Comparison of ENCODE assay signal across 24 cellular contexts in genomic region chr13:76622336-76623045, GRCh38.
DNase-seq lines count a peak whose midpoint lies in the region; ATAC-seq, FAIRE-seq and TF ChIP-seq lines count a peak whose summit lies in the region.
"Had no signal": no experiment of that assay in that cellular context is flagged by ENCODE, and none has a peak within 500 bp of the region (broad histone marks: within the 10 kb centered on the region; RNA-seq: fewer than 3 reads in every experiment).

No MANE protein-coding gene starts in this region.

- dilution Hi-C loops in endothelial cell of umbilical vein (cut with MboI; ENCODE audit: extremely low pct_ligation_motif_present, low sequenced_read_pairs), result no loop called here

- no peaks in the 10 kb centered on the region for H4K20me1 ChIP-seq in endothelial cell of umbilical vein (replicated peaks; ENCODE audit: control insufficient read depth, extremely low read depth, insufficient read depth, low read length)

- no peaks in the 10 kb centered on the region for H3K9me3 Mint-ChIP-seq in activated naive CD8-positive, alpha-beta T cell treated with anti-CD3 and anti-CD28 coated beads, Interleukin-2, amount 50 U/mL, for 24 hours
- H3K9me3 Mint-ChIP-seq: central memory CD8-positive, alpha-beta T cell; memory B cell; T-helper 2 cell treated with Interferon-gamma antibody and Interleukin-4, amounts not matched to agents 5 μg/mL and 100 μg/mL, for 36 hours had no signal

- H3K27me3 ChIP-seq in BE2C (no peaks in the 10 kb centered on the region), endothelial cell of umbilical vein (ENCODE audit: control insufficient read depth in 2 of 2, insufficient read depth in 2 of 2, low read length in 2 of 2) (peaks cover 3% of the 10 kb centered on the region in 2 experiments)

- CTCF ChIA-PET in endothelial cell of umbilical vein (lab: Charles Lee), result no interaction called here

- H3K9me1 ChIP-seq in endothelial cell of umbilical vein (replicated peaks; ENCODE audit: control insufficient read depth, extremely low read depth, insufficient read depth, low read length), result no peaks in the 10 kb centered on the region

- intact Hi-C loops in endothelial cell of umbilical vein (cut with micrococcal nuclease), result no loop called here

- peaks cover 5% of the 10 kb centered on the region for H3K27me3 Mint-ChIP-seq in activated naive CD8-positive, alpha-beta T cell treated with anti-CD3 and anti-CD28 coated beads, Interleukin-2, amount 50 U/mL, for 24 hours

- no TSS peak for BruUV-seq in endothelial cell of umbilical vein (replicated peaks; lab: Mats Ljungman, UMichigan)

- no peak for FAIRE-seq in endothelial cell of umbilical vein (lab: Jason Lieb, UNC)
- FAIRE-seq: astrocyte, H1, K562 had no signal

- H3K4me2 ChIP-seq in endothelial cell of umbilical vein (ENCODE audit: insufficient read depth, low read length), result no peak overlapping the region

- no peak for TF ChIP-seq POLR2A in endothelial cell of umbilical vein (IDR thresholded peaks at IDR 0.05; ENCODE audit: low read depth, low read length)

- no peaks in the 10 kb centered on the region for H3K4me1 Mint-ChIP-seq in activated naive CD8-positive, alpha-beta T cell treated with anti-CD3 and anti-CD28 coated beads, Interleukin-2, amount 50 U/mL, for 24 hours
- H3K4me1 Mint-ChIP-seq: B cell; central memory CD8-positive, alpha-beta T cell; memory B cell; stimulated activated naive B cell treated with anti-CD40 and anti-IgM and Interleukin-4, amounts not matched to agents 10 μg/mL and 1 μg/mL and 100 μg/mL, for 72 hours had no signal

- H3K9me3 ChIP-seq in BE2C (no peaks in the 10 kb centered on the region), endothelial cell of umbilical vein (replicated peaks; ENCODE audit: control insufficient read depth, insufficient read depth, low read length) (no peaks in the 10 kb centered on the region)

- no peak overlapping the region for H3K27ac Mint-ChIP-seq in activated naive CD8-positive, alpha-beta T cell treated with anti-CD3 and anti-CD28 coated beads, Interleukin-2, amount 50 U/mL, for 24 hours
- H3K27ac Mint-ChIP-seq: B cell; memory B cell; stimulated activated naive B cell treated with anti-CD40 and anti-IgM and Interleukin-4, amounts not matched to agents 10 μg/mL and 1 μg/mL and 100 μg/mL, for 72 hours; T-helper 2 cell treated with Interferon-gamma antibody and Interleukin-4, amounts not matched to agents 5 μg/mL and 100 μg/mL, for 36 hours had no signal

- H3K4me1 ChIP-seq in BE2C (no peaks in the 10 kb centered on the region; the same call in 1 of the 2 replicates), endothelial cell of umbilical vein (ENCODE audit: control insufficient read depth, extremely low read depth, insufficient read depth, low read length) (no peaks in the 10 kb centered on the region)

- H3K36me3 Mint-ChIP-seq in activated naive CD8-positive, alpha-beta T cell treated with anti-CD3 and anti-CD28 coated beads, Interleukin-2, amount 50 U/mL, for 24 hours (ENCODE audit: low read depth), result no peaks in the 10 kb centered on the region
- H3K36me3 Mint-ChIP-seq: memory B cell; stimulated activated naive B cell treated with anti-CD40 and anti-IgM and Interleukin-4, amounts not matched to agents 10 μg/mL and 1 μg/mL and 100 μg/mL, for 72 hours had no signal

- H3K27ac ChIP-seq in endothelial cell of umbilical vein (ENCODE audit: insufficient read depth, low read depth, low read length), result no peak overlapping the region

- H3K4me3 ChIP-seq in BE2C (ENCODE audit: low read depth, low read length) (no peak overlapping the region), endothelial cell of umbilical vein (replicated peaks in 1 of 3; ENCODE audit: insufficient read depth in 1 of 3, low read depth in 1 of 3, low read length in 3 of 3) (no peak overlapping the region)
- H3K4me3 ChIP-seq: K562 had no signal

- H3K9ac ChIP-seq in endothelial cell of umbilical vein (replicated peaks; ENCODE audit: extremely low read depth, insufficient read depth, low read length), result no peak overlapping the region

- no peak overlapping the region for H3K4me3 Mint-ChIP-seq in activated naive CD8-positive, alpha-beta T cell treated with anti-CD3 and anti-CD28 coated beads, Interleukin-2, amount 50 U/mL, for 24 hours
- H3K4me3 Mint-ChIP-seq: B cell; central memory CD8-positive, alpha-beta T cell; memory B cell; stimulated activated naive B cell treated with anti-CD40 and anti-IgM and Interleukin-4, amounts not matched to agents 10 μg/mL and 1 μg/mL and 100 μg/mL, for 72 hours; T-helper 2 cell treated with Interferon-gamma antibody and Interleukin-4, amounts not matched to agents 5 μg/mL and 100 μg/mL, for 36 hours had no signal

- H3K79me2 ChIP-seq in endothelial cell of umbilical vein (ENCODE audit: control insufficient read depth, insufficient read depth, low read length), result no peaks in the 10 kb centered on the region

- POLR2A ChIA-PET in endothelial cell of umbilical vein (lab: Charles Lee), result no interaction called here

- no peak overlapping the region for H2AFZ ChIP-seq in endothelial cell of umbilical vein (ENCODE audit: low read depth, low read length)

- DNase-seq in BE2C (peak; percentile 63), NCI-H69 (lab: John Stamatoyannopoulos, UW) (peak; percentile 12), endothelial cell of umbilical vein (ENCODE audit: low read depth, low spot score) (peak; percentile 54), myocyte (ENCODE audit: low read depth) (peak; percentile 30), SHP77 treated with DMSO at 0.1 percent for 48 hours (lab: John Stamatoyannopoulos, UW) (no peak), NCI-H2107 treated with DMSO at 0.1 percent for 48 hours (lab: John Stamatoyannopoulos, UW; ENCODE audit: unreplicated experiment) (no peak)
- no peak for DNase-seq in activated naive CD8-positive, alpha-beta T cell treated with anti-CD3 and anti-CD28 coated beads, Interleukin-2, amount 50 U/mL, for 24 hours
- DNase-seq: activated naive CD4-positive, alpha-beta T cell treated with anti-CD3 and anti-CD28 coated beads, Interleukin-2, amount 50 U/mL, for 16 hours; DMS79; MM.1S; NCI-H1417; NCI-H526; occipital lobe; retina; stimulated activated CD4-positive, alpha-beta T cell treated with anti-CD3 and anti-CD28 coated beads, Interleukin-4, amount 100 ng/mL, for 1 hour; stimulated activated naive B cell treated with anti-CD40 and anti-IgM and Interleukin-4, amounts not matched to agents 10 μg/mL and 1 μg/mL and 100 μg/mL, for 72 hours had no signal

- TF ChIP-seq CTCF in BE2C (IDR thresholded peaks at IDR 0.05; ENCODE audit: low read depth, low read length) (no peak), endothelial cell of umbilical vein (IDR thresholded peaks at IDR 0.05; ENCODE audit: extremely low read depth in 1 of 2, insufficient read depth in 1 of 2, low read depth in 1 of 2, low read length in 2 of 2) (no peak)

- no peaks in the 10 kb centered on the region for H3K36me3 ChIP-seq in BE2C
- no peaks in the 10 kb centered on the region for H3K36me3 ChIP-seq in endothelial cell of umbilical vein (ENCODE audit: control insufficient read depth in 2 of 2, extremely low read depth in 1 of 2, insufficient read depth in 2 of 2, low read length in 2 of 2)

- no peak for ATAC-seq in HG02970 (IDR thresholded peaks at IDR 0.05; ENCODE audit: low FRiP score, unreplicated experiment)
- ATAC-seq in activated naive CD8-positive, alpha-beta T cell treated with anti-CD3 and anti-CD28 coated beads, Interleukin-2, amount 50 U/mL, for 24 hours, result no peak
- ATAC-seq: K562; stimulated activated naive B cell treated with anti-CD40 and anti-IgM and Interleukin-4, amounts not matched to agents 10 μg/mL and 1 μg/mL and 100 μg/mL, for 72 hours had no signal

TF ChIP-seq in endothelial cell of umbilical vein, 7 proteins besides CTCF, POLR2A, EP300 and RAD21:
- TF ChIP-seq POLR2AphosphoS5 (IDR thresholded peaks at IDR 0.05; ENCODE audit: insufficient read depth, low read depth, low read length), result no peak
- TF ChIP-seq EZH2 (IDR thresholded peaks at IDR 0.05; ENCODE audit: borderline replicate concordance, low read depth, low read length, severe bottlenecking), result no peak
- TF ChIP-seq JUN (IDR thresholded peaks at IDR 0.05; ENCODE audit: borderline replicate concordance, insufficient read depth, insufficient read length, low read depth), result no peak
- no peak for TF ChIP-seq MYC (IDR thresholded peaks at IDR 0.05; ENCODE audit: low read depth, low read length)
- TF ChIP-seq, protein P1, sequence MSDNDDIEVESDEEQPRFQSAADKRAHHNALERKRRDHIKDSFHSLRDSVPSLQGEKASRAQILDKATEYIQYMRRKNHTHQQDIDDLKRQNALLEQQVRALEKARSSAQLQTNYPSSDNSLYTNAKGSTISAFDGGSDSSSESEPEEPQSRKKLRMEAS (IDR thresholded peaks at IDR 0.05; ENCODE audit: insufficient read depth, insufficient read length), result no peak

Comparison
In these comparisons a context has a peak if more than half of its experiments do, and no peak if none do; other contexts are left out.
1. DNase-seq: peak in BE2C (single experiment), NCI-H69 (single experiment), endothelial cell of umbilical vein (single experiment) and myocyte (single experiment); none in SHP77 treated with DMSO at 0.1 percent for 48 hours (single experiment), NCI-H2107 treated with DMSO at 0.1 percent for 48 hours (single experiment) and activated naive CD8-positive, alpha-beta T cell treated with anti-CD3 and anti-CD28 coated beads, Interleukin-2, amount 50 U/mL, for 24 hours (single experiment).